11 cellular contexts compared by ENCODE assay signal in the genomic region with DNA sequence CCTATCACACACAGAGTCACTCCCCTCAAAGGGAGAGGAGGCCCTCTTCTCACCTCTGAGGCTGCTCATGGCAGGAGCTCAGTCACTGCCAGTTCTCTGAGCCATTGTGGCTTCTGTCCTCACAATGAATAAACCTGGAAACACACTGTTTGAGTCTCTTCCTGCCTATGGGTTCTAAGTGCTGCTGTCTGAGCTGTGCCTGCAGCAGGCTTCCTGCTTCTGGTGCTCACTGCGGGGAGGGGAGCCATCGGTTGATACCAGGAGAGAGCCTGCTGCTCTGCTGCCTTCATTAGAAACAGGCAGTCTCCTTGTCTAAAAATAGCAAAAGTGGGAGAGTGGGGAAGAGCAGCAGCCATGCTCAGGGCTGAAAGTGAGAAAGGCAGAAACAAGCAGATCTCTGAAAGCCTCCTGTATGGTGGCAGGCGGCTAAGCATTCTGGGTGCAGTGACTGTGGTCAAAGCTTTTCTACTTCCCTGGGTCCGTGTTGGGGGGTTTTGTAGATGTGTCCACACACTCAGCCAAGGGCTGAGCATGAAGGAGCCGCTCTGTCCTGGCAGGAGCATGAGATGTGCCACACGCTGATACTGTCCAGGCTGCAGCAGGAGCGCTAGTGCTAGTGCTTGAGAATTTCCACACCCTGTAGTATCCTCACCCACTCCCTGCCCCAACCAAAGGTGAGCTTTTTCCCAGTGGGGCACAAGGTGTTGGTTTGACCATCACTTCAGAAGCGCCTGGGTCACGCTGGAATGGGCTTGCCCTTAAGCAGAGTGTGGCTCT. TPM values are rescaled to one million over a fixed set of nuclear protein-coding genes. Genes with fewer than 3 reads are reported as not detected.
DNase-seq lines count a peak whose midpoint lies in the region; ATAC-seq and TF ChIP-seq lines count a peak whose summit lies in the region.
"Had no signal": no experiment of that assay in that cellular context is flagged by ENCODE, and none has a peak within 500 bp of the region (broad histone marks: within the 10 kb centered on the region; RNA-seq: fewer than 3 reads in every experiment).

No MANE protein-coding gene starts in this region.

- H3K4me1 ChIP-seq in body of pancreas, result peaks cover 55% of the 10 kb centered on the region
- no peaks in the 10 kb centered on the region for H3K4me1 ChIP-seq in naive thymus-derived CD4-positive, alpha-beta T cell (ENCODE audit: control insufficient read depth in 2 of 2, insufficient read depth in 2 of 2, low read length in 2 of 2)

- H3K36me3 Mint-ChIP-seq in naive thymus-derived CD4-positive, alpha-beta T cell, result peaks cover 0 to 2% (median 0%) of the 10 kb centered on the region in 5 donors

- no peaks in the 10 kb centered on the region for H3K36me3 ChIP-seq in body of pancreas (replicated peaks in 1 of 2; ENCODE audit: insufficient read depth in 1 of 2, low read depth in 2 of 2)
- no peaks in the 10 kb centered on the region for H3K36me3 ChIP-seq in naive thymus-derived CD4-positive, alpha-beta T cell (ENCODE audit: control insufficient read depth in 2 of 3, insufficient read depth in 3 of 3, low read length in 3 of 3)
- H3K36me3 ChIP-seq: tibial nerve had no signal

- DNase-seq in DMS153 treated with DMSO at 0.1 percent for 48 hours (lab: John Stamatoyannopoulos, UW; ENCODE audit: unreplicated experiment) (peak; percentile 32), Kasumi-1 (lab: John Stamatoyannopoulos, UW) (peak; percentile 95), body of pancreas (peak in 2 of 4 donors; percentile 14 to 27), NCI-H526 treated with DMSO at 0.1 percent for 48 hours (lab: John Stamatoyannopoulos, UW) (no peak), glomerular visceral epithelial cell (ENCODE audit: extremely low spot score) (no peak)
- DNase-seq in naive thymus-derived CD4-positive, alpha-beta T cell, result peak in 6 of 9 donors; percentile 17 to 42 (median 26)
- DNase-seq: hippocampal formation had no signal

- POLR2A ChIA-PET in naive thymus-derived CD4-positive, alpha-beta T cell (lab: Charles Lee), result no interaction called here

- no peak for TF ChIP-seq POLR2A in body of pancreas (IDR thresholded peaks at IDR 0.05)

- CTCF ChIA-PET in naive thymus-derived CD4-positive, alpha-beta T cell (lab: Charles Lee), result interaction anchor here (0.6 to 1.3 kb wide), 5 partner anchors 18 to 232 kb away, joined by 3 read pairs; no protein-coding TSS in a partner anchor

- peak overlapping the region in 8 of 10 donors; percentile 3 to 71 (median 40) for H3K4me3 Mint-ChIP-seq in naive thymus-derived CD4-positive, alpha-beta T cell

- H3K27ac ChIP-seq in body of pancreas, result peak overlapping the region; percentile 11 to 60 (median 25)
- no peak overlapping the region for H3K27ac ChIP-seq in naive thymus-derived CD4-positive, alpha-beta T cell (ENCODE audit: low read depth, low read length)
- H3K27ac ChIP-seq: KMS-11, tibial nerve had no signal

- 56% methylated on average over 7 to 9 of the region's 9 CpGs for WGBS in body of pancreas, 2 donors

- no peak for TF ChIP-seq CTCF in body of pancreas (IDR thresholded peaks at IDR 0.05)

- H3K9me3 ChIP-seq in body of pancreas, result no peaks in the 10 kb centered on the region
- no peaks in the 10 kb centered on the region for H3K9me3 ChIP-seq in naive thymus-derived CD4-positive, alpha-beta T cell (ENCODE audit: control insufficient read depth in 2 of 3, low read length in 3 of 3)
- H3K9me3 ChIP-seq: tibial nerve had no signal

- peaks cover 0 to 7% (median 0%) of the 10 kb centered on the region in 11 donors for H3K9me3 Mint-ChIP-seq in naive thymus-derived CD4-positive, alpha-beta T cell

- peaks cover 7 to 64% (median 17%) of the 10 kb centered on the region in 7 donors for H3K4me1 Mint-ChIP-seq in naive thymus-derived CD4-positive, alpha-beta T cell

- intact Hi-C loops in body of pancreas (cut with DNase I), result no loop called here
- intact Hi-C loops in naive thymus-derived CD4-positive, alpha-beta T cell (cut with micrococcal nuclease), result loop anchor here in 1 of 2 donors (5.0 kb wide), 2 partner anchors 48 to 82 kb away; no protein-coding TSS in a partner anchor

- H3K27me3 ChIP-seq in body of pancreas, result no peaks in the 10 kb centered on the region
- no peaks in the 10 kb centered on the region for H3K27me3 ChIP-seq in naive thymus-derived CD4-positive, alpha-beta T cell (ENCODE audit: control insufficient read depth in 2 of 2, insufficient read depth in 2 of 2, low read length in 2 of 2)
- H3K27me3 ChIP-seq: tibial nerve had no signal

- H3K27ac Mint-ChIP-seq in naive thymus-derived CD4-positive, alpha-beta T cell, result peak overlapping the region; percentile 19 to 88 (median 55)

- ATAC-seq in body of pancreas (no peak), GM18861 (IDR thresholded peaks at IDR 0.05; ENCODE audit: unreplicated experiment) (no peak), GM19397 (IDR thresholded peaks at IDR 0.05; ENCODE audit: unreplicated experiment) (no peak)
- ATAC-seq in naive thymus-derived CD4-positive, alpha-beta T cell, result peak; percentile 45

- H3K27me3 Mint-ChIP-seq in naive thymus-derived CD4-positive, alpha-beta T cell, result no peaks in the 10 kb centered on the region

- no peak overlapping the region for H3K4me3 ChIP-seq in body of pancreas
- H3K4me3 ChIP-seq in naive thymus-derived CD4-positive, alpha-beta T cell (ENCODE audit: low read length), result no peak overlapping the region
- H3K4me3 ChIP-seq: tibial nerve had no signal

RNA-seq across cellular contexts. Expression of gene PRKACG, which starts 34.2 kb away (rescaled TPM):
- total RNA-seq in body of pancreas, result not detected
- not detected for total RNA-seq in naive thymus-derived CD4-positive, alpha-beta T cell
- not detected for polyA plus RNA-seq in naive thymus-derived CD4-positive, alpha-beta T cell
- total RNA-seq: tibial nerve had no signal

RNA-seq across cellular contexts. Expression of gene FXN, which starts 55.8 kb away (rescaled TPM):
- total RNA-seq in body of pancreas, result 1 to 10 TPM; 3.1 to 6.9 TPM
- 10 to 100 TPM; 16.7 to 28.3 (median 19.1) TPM for total RNA-seq in naive thymus-derived CD4-positive, alpha-beta T cell
- polyA plus RNA-seq in naive thymus-derived CD4-positive, alpha-beta T cell, result 10 to 100 TPM; 56.7 to 84.7 TPM

Comparison
In these comparisons a context has a peak if more than half of its experiments do, and no peak if none do; other contexts are left out.
1. DNase-seq: peak in DMS153 treated with DMSO at 0.1 percent for 48 hours (single experiment), Kasumi-1 (2 of 2) and naive thymus-derived CD4-positive, alpha-beta T cell (6 of 9); none in NCI-H526 treated with DMSO at 0.1 percent for 48 hours (single experiment) and glomerular visceral epithelial cell (single experiment).